Comparison of ENCODE assay signal across 11 cellular contexts in genomic region chr2:95063401-95063958, GRCh38. TPM values are rescaled to one million over a fixed set of nuclear protein-coding genes. Genes with fewer than 3 reads are reported as not detected.
DNase-seq lines count a peak whose midpoint lies in the region; ATAC-seq and TF ChIP-seq lines count a peak whose summit lies in the region.
"Had no signal": no experiment of that assay in that cellular context is flagged by ENCODE, and none has a peak within 500 bp of the region (broad histone marks: within the 10 kb centered on the region; RNA-seq: fewer than 3 reads in every experiment).

No MANE protein-coding gene starts in this region.

- H3K27me3 Mint-ChIP-seq in activated CD4-positive, alpha-beta T cell treated with anti-CD3 and anti-CD28 coated beads, Interleukin-2, amount 10 ng/mL, durations not matched to agents 7 days and 5 days = no peaks in the 10 kb centered on the region
- H3K27me3 Mint-ChIP-seq in osteocyte (ENCODE audit: unreplicated experiment) = peaks cover 28% of the 10 kb centered on the region

- H3K4me3 Mint-ChIP-seq in activated CD4-positive, alpha-beta T cell treated with anti-CD3 and anti-CD28 coated beads, Interleukin-2, amount 10 ng/mL, durations not matched to agents 7 days and 5 days = no peak overlapping the region
- H3K4me3 Mint-ChIP-seq in osteocyte (ENCODE audit: unreplicated experiment) = no peak overlapping the region

- H3K4me1 Mint-ChIP-seq in activated CD4-positive, alpha-beta T cell treated with anti-CD3 and anti-CD28 coated beads, Interleukin-2, amount 10 ng/mL, durations not matched to agents 7 days and 5 days = peaks cover 40% of the 10 kb centered on the region
- no peaks in the 10 kb centered on the region for H3K4me1 Mint-ChIP-seq in osteocyte (ENCODE audit: unreplicated experiment)

- DNase-seq in activated CD4-positive, alpha-beta T cell treated with anti-CD3 and anti-CD28 coated beads, Interleukin-2, amount 10 ng/mL, durations not matched to agents 7 days and 5 days = no peak
- DNase-seq in activated CD4-positive, alpha-beta T cell treated with anti-CD3 and anti-CD28 coated beads for 1 hour = no peak
- peak; percentile 63 for DNase-seq in osteocyte (ENCODE audit: extremely low spot score, unreplicated experiment)
- DNase-seq in activated gamma-delta T cell (lab: John Stamatoyannopoulos, UW) = no peak
- no peak for DNase-seq in glomerular visceral epithelial cell (ENCODE audit: extremely low spot score)
- DNase-seq in uterus = no peak
- DNase-seq: NCI-H510A had no signal

- H3K9me3 Mint-ChIP-seq in activated CD4-positive, alpha-beta T cell treated with anti-CD3 and anti-CD28 coated beads, Interleukin-2, amount 10 ng/mL, durations not matched to agents 7 days and 5 days = no peaks in the 10 kb centered on the region
- no peaks in the 10 kb centered on the region for H3K9me3 Mint-ChIP-seq in osteocyte (ENCODE audit: unreplicated experiment)
- H3K9me3 Mint-ChIP-seq: activated T-helper 2 cell treated with anti-CD3 and anti-CD28 coated beads, Interferon-gamma antibody, Interleukin-2, Interleukin-4, amounts not matched to agents 10 μg/mL and 5 μg/mL and 100 μg/mL, durations not matched to agents 14 hours and 24 hours and 36 hours had no signal

- POLR2A ChIA-PET in activated CD4-positive, alpha-beta T cell treated with anti-CD3 and anti-CD28 coated beads, Interleukin-2, amount 10 ng/mL, durations not matched to agents 7 days and 5 days (lab: Charles Lee) = interaction anchor here (1.2 kb wide), 1 partner anchor 16 kb away, joined by 7 read pairs; no protein-coding TSS in a partner anchor

- CTCF ChIA-PET in activated CD4-positive, alpha-beta T cell treated with anti-CD3 and anti-CD28 coated beads, Interleukin-2, amount 10 ng/mL, durations not matched to agents 7 days and 5 days (lab: Charles Lee) = interaction anchor here (0.6 to 8.6 kb wide), 11 partner anchors 9 to 52 kb away, joined by 3 to 92 read pairs (median 4); no protein-coding TSS in a partner anchor

- no peaks in the 10 kb centered on the region for H3K4me1 ChIP-seq in uterus

- H3K27me3 ChIP-seq in uterus = no peaks in the 10 kb centered on the region

- no peaks in the 10 kb centered on the region for H3K9me3 ChIP-seq in uterus

- ATAC-seq in GM21786 (IDR thresholded peaks at IDR 0.05; ENCODE audit: unreplicated experiment) (peak; percentile 19), HG03571 (IDR thresholded peaks at IDR 0.05; ENCODE audit: unreplicated experiment) (peak; percentile 31)

- H3K4me3 ChIP-seq in uterus = no peak overlapping the region

- H3K36me3 ChIP-seq in uterus = no peaks in the 10 kb centered on the region

- H3K27ac Mint-ChIP-seq in activated CD4-positive, alpha-beta T cell treated with anti-CD3 and anti-CD28 coated beads, Interleukin-2, amount 10 ng/mL, durations not matched to agents 7 days and 5 days = peak overlapping the region; percentile 28
- H3K27ac Mint-ChIP-seq in osteocyte (ENCODE audit: unreplicated experiment) = no peak overlapping the region

- no peak for TF ChIP-seq POLR2A in uterus (IDR thresholded peaks at IDR 0.05)

- no peaks in the 10 kb centered on the region for H3K36me3 Mint-ChIP-seq in activated CD4-positive, alpha-beta T cell treated with anti-CD3 and anti-CD28 coated beads, Interleukin-2, amount 10 ng/mL, durations not matched to agents 7 days and 5 days (ENCODE audit: low read depth)
- H3K36me3 Mint-ChIP-seq in osteocyte (ENCODE audit: unreplicated experiment) = no peaks in the 10 kb centered on the region

- TF ChIP-seq CTCF in osteocyte (IDR thresholded peaks at IDR 0.05) = no peak
- TF ChIP-seq CTCF in uterus (IDR thresholded peaks at IDR 0.05) = no peak

- H3K27ac ChIP-seq in uterus = no peak overlapping the region
- H3K27ac ChIP-seq: KMS-11 had no signal

- intact Hi-C loops in uterus (cut with DNase I; ENCODE audit: low total_unique reads) = no loop called here

RNA-seq across cellular contexts. Expression of gene MAL, which starts 38.0 kb away (rescaled TPM):
- total RNA-seq in activated CD4-positive, alpha-beta T cell treated with anti-CD3 and anti-CD28 coated beads, Interleukin-2, amount 10 ng/mL, durations not matched to agents 7 days and 5 days = 100 to 1,000 TPM; 237 to 339 TPM
- not detected in 2 replicates for total RNA-seq in osteocyte
- total RNA-seq in uterus = 1 to 10 TPM in 2 of 4 donors, under 1 TPM in 1, not detected in 1; 0.29 to 1.7 (median 1.6) TPM

RNA-seq across cellular contexts. Expression of gene MRPS5, which starts 58.1 kb away (rescaled TPM):
- 10 to 100 TPM; 70.3 to 71.7 TPM for total RNA-seq in activated CD4-positive, alpha-beta T cell treated with anti-CD3 and anti-CD28 coated beads, Interleukin-2, amount 10 ng/mL, durations not matched to agents 7 days and 5 days
- total RNA-seq in osteocyte (43.3 and 44.8 TPM in 2 replicates), uterus (10 to 100 TPM in 3 of 4 donors, 1 to 10 TPM in 1; 7.2 to 50.3 (median 28.6) TPM)

Comparison
In these comparisons a context has a peak if more than half of its experiments do, and no peak if none do; other contexts are left out.
1. RNA of gene MAL, which starts 38.0 kb away (total RNA-seq): 237 to 339 TPM in activated CD4-positive, alpha-beta T cell treated with anti-CD3 and anti-CD28 coated beads, Interleukin-2, amount 10 ng/mL, durations not matched to agents 7 days and 5 days; 0.29 to 1.7 TPM in uterus and not detected in osteocyte; every median in the first group is over 10 times any median in the second.